Comparison of ENCODE assay signal across 7 cellular contexts in the genomic region with DNA sequence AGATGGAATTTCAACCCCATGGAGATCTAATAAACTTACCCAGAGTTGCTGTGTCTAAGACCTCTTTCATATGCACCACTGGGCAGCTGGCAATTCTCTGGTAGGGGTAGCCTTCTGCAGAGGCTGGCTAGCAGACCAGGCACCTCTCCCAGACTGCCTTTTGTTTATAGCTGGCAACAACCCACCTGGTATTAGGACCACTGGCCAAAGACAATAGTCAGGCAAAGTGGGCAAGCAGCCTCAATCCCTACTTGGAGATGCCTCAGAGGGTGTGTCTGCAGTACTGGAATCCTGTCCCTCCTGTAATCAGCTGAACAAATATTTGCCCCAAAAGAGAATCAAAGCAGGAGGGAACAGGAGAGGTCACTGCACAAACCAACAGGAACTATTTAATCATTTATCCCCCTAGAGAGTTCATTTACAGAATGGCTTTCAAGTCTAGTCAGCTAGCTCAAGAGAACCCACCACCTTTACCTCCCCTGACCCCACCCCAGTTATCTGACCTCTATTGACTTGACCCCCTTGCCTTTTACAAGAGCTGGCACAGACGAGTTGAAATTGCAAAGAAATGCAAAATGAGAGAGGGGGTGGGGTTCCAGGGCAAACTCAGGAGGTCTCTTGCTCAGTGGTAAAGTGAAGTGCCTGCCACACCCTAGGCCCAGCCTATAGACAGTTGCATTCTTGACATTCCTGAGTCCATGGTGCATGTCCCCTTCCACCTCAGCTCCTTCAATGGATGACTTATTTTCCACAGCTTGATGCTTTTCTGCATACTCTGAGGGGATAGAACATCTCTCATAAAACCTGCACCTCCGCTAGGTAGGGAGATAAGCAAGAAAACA. TPM values are rescaled to one million over a fixed set of nuclear protein-coding genes. Genes with fewer than 3 reads are reported as not detected.
DNase-seq lines count a peak whose midpoint lies in the region; ATAC-seq, FAIRE-seq and TF ChIP-seq lines count a peak whose summit lies in the region.

No MANE protein-coding gene starts in this region.

- H3K79me2 ChIP-seq in HCT116 (ENCODE audit: insufficient read depth, low read length), result peaks cover 84% of the 10 kb centered on the region

- H3K9me3 ChIP-seq in HCT116 (ENCODE audit: control insufficient read depth in 1 of 2, insufficient read depth in 1 of 2, low read depth in 1 of 2, low read length in 2 of 2), result no peaks in the 10 kb centered on the region

- BruUV-seq in HCT116 (replicated peaks; lab: Mats Ljungman, UMichigan), result no TSS peak

- TF ChIP-seq CTCF in HCT116 (IDR thresholded peaks at IDR 0.05 in 2 of 3, conservative IDR thresholded peaks at IDR 0.05 in 1 of 3; ENCODE audit: borderline replicate concordance in 1 of 3, insufficient read depth in 1 of 3, low read depth in 2 of 3, low read length in 2 of 3) (no peak), endothelial cell (IDR thresholded peaks at IDR 0.05; ENCODE audit: unreplicated experiment) (no peak), natural killer cell (IDR thresholded peaks at IDR 0.05) (no peak), GM20000 (IDR thresholded peaks at IDR 0.05; ENCODE audit: extremely low read depth, missing control alignments) (no peak)

- intact Hi-C loops in HCT116 (cut with micrococcal nuclease) (loop anchor here (5.0 kb wide), 1 partner anchor 158 kb away; no protein-coding TSS in a partner anchor), natural killer cell (cut with micrococcal nuclease) (no loop called here)

- FAIRE-seq in RCC 7860 (lab: Jason Lieb, UNC), result peak; percentile 92

- DNase-seq in HCT116 (ENCODE audit: low read depth, low spot score) (no peak), RCC 7860 (ENCODE audit: low spot score) (peak; percentile 99), endothelial cell (ENCODE audit: low spot score) (no peak), natural killer cell (no peak), GM20000 (ENCODE audit: low spot score) (no peak)

- POLR2A ChIA-PET in HCT116 (lab: Charles Lee), result interaction anchor here (0.6 to 1.6 kb wide), 4 partner anchors 15 to 111 kb away, joined by 3 to 7 read pairs (median 4); no protein-coding TSS in a partner anchor

- no peak for TF ChIP-seq RAD21 in HCT116 (IDR thresholded peaks at IDR 0.05; ENCODE audit: low read depth)

- no peaks in the 10 kb centered on the region for H4K20me1 ChIP-seq in HCT116 (ENCODE audit: insufficient read depth)

- H3K27me3 Mint-ChIP-seq in endothelial cell (ENCODE audit: unreplicated experiment) (peaks cover 13% of the 10 kb centered on the region), natural killer cell (ENCODE audit: low read depth in 2 of 2) (no peaks in the 10 kb centered on the region)

- H3K4me3 ChIP-seq in HCT116 (replicated peaks in 1 of 2; ENCODE audit: low read depth in 1 of 2, low read length in 2 of 2), result peak overlapping the region; percentile 82 to 87

- peak overlapping the region; percentile 98 for H3K27ac ChIP-seq in HCT116 (ENCODE audit: low read depth, low read length)

- peak overlapping the region; percentile 94 for H3K4me2 ChIP-seq in HCT116 (ENCODE audit: low read length)

- H3K27me3 ChIP-seq in HCT116 (ENCODE audit: insufficient read depth, low read length), result no peaks in the 10 kb centered on the region

- H3K9me3 Mint-ChIP-seq in endothelial cell (ENCODE audit: unreplicated experiment), result no peaks in the 10 kb centered on the region
- H3K9me3 Mint-ChIP-seq in natural killer cell, result no peaks in the 10 kb centered on the region

- peak overlapping the region; percentile 96 for H3K9ac ChIP-seq in HCT116 (ENCODE audit: low read length)

- peaks cover 5 to 58% of the 10 kb centered on the region in 2 experiments for H3K36me3 ChIP-seq in HCT116 (ENCODE audit: control insufficient read depth in 1 of 2, insufficient read depth in 2 of 2, low read length in 2 of 2)

- CTCF ChIA-PET in HCT116 (lab: Charles Lee), result interaction anchor here (0.9 to 1.7 kb wide), 3 partner anchors 58 to 107 kb away, joined by 3 to 6 read pairs (median 4); no protein-coding TSS in a partner anchor

- RAD21 ChIA-PET in HCT116 (lab: Charles Lee; ENCODE audit: low non-redundant PET in 1 of 2, low total read pairs in 2 of 2, uncharacterized antibody in 2 of 2, unreplicated experiment in 2 of 2), result interaction anchor here (0.7 to 1.7 kb wide), 3 partner anchors 55 to 147 kb away, joined by 3 to 5 read pairs (median 4); no protein-coding TSS in a partner anchor

- H2AFZ ChIP-seq in HCT116 (ENCODE audit: low read depth, low read length, poor library complexity, severe bottlenecking), result no peak overlapping the region

- peak overlapping the region; percentile 90 for H3K4me3 Mint-ChIP-seq in endothelial cell (ENCODE audit: unreplicated experiment)
- H3K4me3 Mint-ChIP-seq in natural killer cell, result peak overlapping the region; percentile 98

- ATAC-seq in HCT116 (peak; percentile 28), natural killer cell (no peak), GM19467 (IDR thresholded peaks at IDR 0.05; ENCODE audit: unreplicated experiment) (no peak), GM21423 (IDR thresholded peaks at IDR 0.05; ENCODE audit: unreplicated experiment) (no peak)

- H3K4me1 ChIP-seq in HCT116 (ENCODE audit: control insufficient read depth in 1 of 2, insufficient read depth in 2 of 2, low read length in 2 of 2), result peaks cover 73 to 84% of the 10 kb centered on the region in 2 experiments

- H3K36me3 Mint-ChIP-seq in endothelial cell (ENCODE audit: low read depth, unreplicated experiment), result peaks cover 17% of the 10 kb centered on the region
- H3K36me3 Mint-ChIP-seq in natural killer cell, result no peaks in the 10 kb centered on the region

- no peak overlapping the region for H3K27ac Mint-ChIP-seq in endothelial cell (ENCODE audit: unreplicated experiment)
- H3K27ac Mint-ChIP-seq in natural killer cell, result peak overlapping the region; percentile 84 to 97

- H3K4me1 Mint-ChIP-seq in endothelial cell (ENCODE audit: unreplicated experiment) (peaks cover 59% of the 10 kb centered on the region), natural killer cell (peaks cover 82 to 87% of the 10 kb centered on the region in 2 donors)

- H3K9me2 ChIP-seq in HCT116 (ENCODE audit: insufficient read depth), result no peaks in the 10 kb centered on the region

- no peak for TF ChIP-seq POLR2A in HCT116 (IDR thresholded peaks at IDR 0.05; ENCODE audit: borderline replicate concordance, extremely low read depth, insufficient read depth, insufficient read length)

TF ChIP-seq in HCT116, 20 proteins besides CTCF, POLR2A, EP300 and RAD21:
- TF ChIP-seq ZFX (IDR thresholded peaks at IDR 0.05), result no peak
- TF ChIP-seq, protein P1, sequence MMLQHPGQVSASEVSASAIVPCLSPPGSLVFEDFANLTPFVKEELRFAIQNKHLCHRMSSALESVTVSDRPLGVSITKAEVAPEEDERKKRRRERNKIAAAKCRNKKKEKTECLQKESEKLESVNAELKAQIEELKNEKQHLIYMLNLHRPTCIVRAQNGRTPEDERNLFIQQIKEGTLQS (IDR thresholded peaks at IDR 0.05), result no peak
- TF ChIP-seq EZH2 (IDR thresholded peaks at IDR 0.05), result no peak
- no peak for TF ChIP-seq YY1 (IDR thresholded peaks at IDR 0.05; ENCODE audit: extremely low read depth, insufficient replicate concordance, low read depth, low read length)
- TF ChIP-seq, protein P2, sequence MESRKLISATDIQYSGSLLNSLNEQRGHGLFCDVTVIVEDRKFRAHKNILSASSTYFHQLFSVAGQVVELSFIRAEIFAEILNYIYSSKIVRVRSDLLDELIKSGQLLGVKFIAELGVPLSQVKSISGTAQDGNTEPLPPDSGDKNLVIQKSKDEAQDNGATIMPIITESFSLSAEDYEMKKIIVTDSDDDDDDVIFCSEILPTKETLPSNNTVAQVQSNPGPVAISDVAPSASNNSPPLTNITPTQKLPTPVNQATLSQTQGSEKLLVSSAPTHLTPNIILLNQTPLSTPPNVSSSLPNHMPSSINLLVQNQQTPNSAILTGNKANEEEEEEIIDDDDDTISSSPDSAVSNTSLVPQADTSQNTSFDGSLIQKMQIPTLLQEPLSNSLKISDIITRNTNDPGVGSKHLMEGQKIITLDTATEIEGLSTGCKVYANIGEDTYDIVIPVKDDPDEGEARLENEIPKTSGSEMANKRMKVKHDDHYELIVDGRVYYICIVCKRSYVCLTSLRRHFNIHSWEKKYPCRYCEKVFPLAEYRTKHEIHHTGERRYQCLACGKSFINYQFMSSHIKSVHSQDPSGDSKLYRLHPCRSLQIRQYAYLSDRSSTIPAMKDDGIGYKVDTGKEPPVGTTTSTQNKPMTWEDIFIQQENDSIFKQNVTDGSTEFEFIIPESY (IDR thresholded peaks at IDR 0.05; ENCODE audit: extremely low read depth, insufficient replicate concordance, low read length), result no peak

RNA-seq across cellular contexts. Expression of a gene that starts 2.8 kb away (rescaled TPM):
- total RNA-seq in HCT116 (2021; ENCODE audit: unreplicated experiment) (226 TPM), endothelial cell (ENCODE audit: unreplicated experiment) (52.9 TPM), natural killer cell (10 to 100 TPM; 67.4 to 92.6 (median 78.6) TPM)
- polyA plus RNA-seq in HCT116 (2012), result 186 and 209 TPM in 2 replicates

RNA-seq across cellular contexts. Expression of a gene that starts 19.2 kb away (rescaled TPM):
- total RNA-seq in HCT116 (2021; ENCODE audit: unreplicated experiment), result 163 TPM
- polyA plus RNA-seq in HCT116 (2012), result 94.9 and 129 TPM in 2 replicates
- 27.2 TPM for total RNA-seq in endothelial cell (ENCODE audit: unreplicated experiment)
- total RNA-seq in natural killer cell, result 1 to 10 TPM; 2.2 to 4.2 (median 2.2) TPM
